8 cellular contexts compared by ENCODE assay signal in genomic region chr12:2691001-2691339, GRCh38.
A peak's percentile ranks its signal among the peaks of the same experiment; 100 is the strongest.
DNase-seq lines count a peak whose midpoint lies in the region; ATAC-seq and TF ChIP-seq lines count a peak whose summit lies in the region.
"Had no signal": no experiment of that assay in that cellular context is flagged by ENCODE, and none has a peak within 500 bp of the region (broad histone marks: within the 10 kb centered on the region; RNA-seq: fewer than 3 reads in every experiment).

No MANE protein-coding gene starts in this region.

- H2AFZ ChIP-seq in MM.1S (ENCODE audit: low read length) (peak overlapping the region; percentile 94), fibroblast of lung (ENCODE audit: low read length) (no peak overlapping the region)

- peaks cover 10% of the 10 kb centered on the region for H3K27me3 Mint-ChIP-seq in activated CD8-positive, alpha-beta T cell treated with anti-CD3 and anti-CD28 coated beads, Interleukin-2, amount 10 ng/mL, durations not matched to agents 7 days and 5 days (ENCODE audit: low read depth)

- H3K9me3 Mint-ChIP-seq in activated CD8-positive, alpha-beta T cell treated with anti-CD3 and anti-CD28 coated beads, Interleukin-2, amount 10 ng/mL, durations not matched to agents 7 days and 5 days (ENCODE audit: insufficient read depth): no peaks in the 10 kb centered on the region

- H4K20me1 ChIP-seq in MM.1S (ENCODE audit: insufficient read depth, low read length) (no peaks in the 10 kb centered on the region), fibroblast of lung (ENCODE audit: control insufficient read depth, extremely low read depth, insufficient read depth, low read length) (no peaks in the 10 kb centered on the region)

- H3K79me2 ChIP-seq in MM.1S (ENCODE audit: low read length): no peaks in the 10 kb centered on the region
- no peaks in the 10 kb centered on the region for H3K79me2 ChIP-seq in fibroblast of lung (ENCODE audit: control insufficient read depth, insufficient read depth, low read length)

- H3K4me3 Mint-ChIP-seq in activated CD8-positive, alpha-beta T cell treated with anti-CD3 and anti-CD28 coated beads, Interleukin-2, amount 10 ng/mL, durations not matched to agents 7 days and 5 days: peak overlapping the region; percentile 86

- no peaks in the 10 kb centered on the region for H3K27me3 ChIP-seq in MM.1S (replicated peaks; ENCODE audit: insufficient read depth, low read length)
- H3K27me3 ChIP-seq in fibroblast of lung (ENCODE audit: control insufficient read depth, insufficient read depth, low read length): peaks cover 3% of the 10 kb centered on the region
- H3K27me3 ChIP-seq: ascending aorta had no signal

- H3K4me1 Mint-ChIP-seq in activated CD8-positive, alpha-beta T cell treated with anti-CD3 and anti-CD28 coated beads, Interleukin-2, amount 10 ng/mL, durations not matched to agents 7 days and 5 days (ENCODE audit: low read depth): peaks cover 42% of the 10 kb centered on the region

- CTCF ChIA-PET in activated CD8-positive, alpha-beta T cell treated with anti-CD3 and anti-CD28 coated beads, Interleukin-2, amount 10 ng/mL, durations not matched to agents 7 days and 5 days (lab: Charles Lee): interaction anchor here (0.6 to 4.5 kb wide), 14 partner anchors 8 to 609 kb away, joined by 3 to 44 read pairs (median 4); partner anchors contain the start of genes FKBP4 and ITFG2

- H3K36me3 ChIP-seq in MM.1S (replicated peaks; ENCODE audit: insufficient read depth, low read length) (no peaks in the 10 kb centered on the region), fibroblast of lung (ENCODE audit: control insufficient read depth, insufficient read depth, low read length) (no peaks in the 10 kb centered on the region)

- H3K4me3 ChIP-seq in MM.1S (ENCODE audit: low read length): peak overlapping the region; percentile 62
- H3K4me3 ChIP-seq in fibroblast of lung (replicated peaks in 1 of 4; ENCODE audit: control extremely low read depth in 1 of 4, insufficient read depth in 1 of 4, low read depth in 3 of 4, low read length in 4 of 4): peak overlapping the region in 1 of 4 experiments; percentile 16
- peak overlapping the region; percentile 42 for H3K4me3 ChIP-seq in skeletal muscle cell (ENCODE audit: low read depth, low read length)

- H3K4me2 ChIP-seq in MM.1S (ENCODE audit: low read depth, low read length) (peak overlapping the region; percentile 94), fibroblast of lung (ENCODE audit: extremely low read depth, insufficient read depth, low read length) (no peak overlapping the region)

- POLR2A ChIA-PET in activated CD8-positive, alpha-beta T cell treated with anti-CD3 and anti-CD28 coated beads, Interleukin-2, amount 10 ng/mL, durations not matched to agents 7 days and 5 days (lab: Charles Lee): interaction anchor here (0.7 to 1.7 kb wide), 6 partner anchors 8 to 269 kb away, joined by 3 to 13 read pairs (median 6); partner anchors contain the start of genes FKBP4 and ITFG2

- DNase-seq in MM.1S (peak; percentile 68), fibroblast of lung (ENCODE audit: low read depth in 2 of 2) (peak; percentile 21 to 32), skeletal muscle cell (ENCODE audit: low read depth) (no peak), medulla oblongata (ENCODE audit: extremely low spot score) (no peak), GOT3 (lab: John Stamatoyannopoulos, UW) (no peak)
- DNase-seq in activated CD8-positive, alpha-beta T cell treated with anti-CD3 and anti-CD28 coated beads, Interleukin-2, amount 10 ng/mL, durations not matched to agents 7 days and 5 days: peak; percentile 79

- peak; percentile 42 for TF ChIP-seq CTCF in MM.1S (IDR thresholded peaks at IDR 0.05; ENCODE audit: low read length)
- no peak for TF ChIP-seq CTCF in fibroblast of lung (conservative IDR thresholded peaks at IDR 0.05 in 1 of 2, IDR thresholded peaks at IDR 0.05 in 1 of 2; ENCODE audit: low read depth in 1 of 2, low read length in 2 of 2)

- peaks cover 9% of the 10 kb centered on the region; the same call in 1 of the 2 replicates for H3F3A ChIP-seq in MM.1S (ENCODE audit: insufficient read depth, low read length)

- H3K27ac ChIP-seq in MM.1S (ENCODE audit: low read length): peak overlapping the region; percentile 82
- no peak overlapping the region for H3K27ac ChIP-seq in fibroblast of lung (ENCODE audit: insufficient read depth, low read length)
- H3K27ac ChIP-seq: ascending aorta had no signal

- H3K9me3 ChIP-seq in MM.1S (replicated peaks; ENCODE audit: insufficient read depth, low read length) (no peaks in the 10 kb centered on the region), fibroblast of lung (ENCODE audit: control insufficient read depth, insufficient read depth, low read depth, low read length) (no peaks in the 10 kb centered on the region)
- H3K9me3 ChIP-seq: ascending aorta had no signal

- H3K27ac Mint-ChIP-seq in activated CD8-positive, alpha-beta T cell treated with anti-CD3 and anti-CD28 coated beads, Interleukin-2, amount 10 ng/mL, durations not matched to agents 7 days and 5 days: peak overlapping the region; percentile 93

- H3K9me2 ChIP-seq in MM.1S (replicated peaks; ENCODE audit: insufficient read depth, low read length): no peaks in the 10 kb centered on the region

- ATAC-seq in GM19452 (IDR thresholded peaks at IDR 0.05; ENCODE audit: unreplicated experiment): peak; percentile 17
- ATAC-seq in activated CD8-positive, alpha-beta T cell treated with anti-CD3 and anti-CD28 coated beads, Interleukin-2, amount 10 ng/mL, durations not matched to agents 7 days and 5 days: peak; percentile 76

- peaks cover 4% of the 10 kb centered on the region for H3K36me3 Mint-ChIP-seq in activated CD8-positive, alpha-beta T cell treated with anti-CD3 and anti-CD28 coated beads, Interleukin-2, amount 10 ng/mL, durations not matched to agents 7 days and 5 days (ENCODE audit: low read depth)

- H3K4me1 ChIP-seq in MM.1S (ENCODE audit: low read length) (no peaks in the 10 kb centered on the region), fibroblast of lung (ENCODE audit: control insufficient read depth, extremely low read depth, insufficient read depth, low read length) (no peaks in the 10 kb centered on the region)
- H3K4me1 ChIP-seq: ascending aorta had no signal

- H3K9ac ChIP-seq in MM.1S (ENCODE audit: low read length) (peak overlapping the region; percentile 91), fibroblast of lung (ENCODE audit: insufficient read depth, low read length) (no peak overlapping the region)

Comparison
In these comparisons a context has a peak if more than half of its experiments do, and no peak if none do; other contexts are left out.
1. DNase-seq: peak in MM.1S (single experiment), activated CD8-positive, alpha-beta T cell treated with anti-CD3 and anti-CD28 coated beads, Interleukin-2, amount 10 ng/mL, durations not matched to agents 7 days and 5 days (single experiment) and fibroblast of lung (2 of 2); none in skeletal muscle cell (single experiment), medulla oblongata (single experiment) and GOT3 (single experiment).